In the genomic region with DNA sequence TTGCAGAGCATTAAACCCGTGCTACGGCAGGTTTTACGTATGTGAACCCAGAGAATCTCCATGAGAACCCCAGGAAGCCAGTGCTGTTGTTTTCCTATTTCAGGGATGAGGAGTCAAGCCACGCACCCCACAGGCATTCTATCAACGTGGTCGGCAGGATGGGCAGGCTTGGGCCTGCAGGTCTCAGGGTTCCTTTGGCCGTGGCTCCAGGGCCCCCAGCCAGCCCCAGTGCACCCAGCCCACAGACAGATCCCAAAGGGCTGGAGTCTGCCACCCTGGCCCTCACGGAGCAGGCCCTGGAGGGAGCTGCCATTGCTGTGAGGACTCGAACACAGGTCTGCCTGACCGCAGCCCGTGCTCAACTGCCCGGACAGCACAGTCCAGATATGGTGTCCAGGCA, we compare ENCODE assay signal across 2 cellular contexts.
TF ChIP-seq lines count a peak whose summit lies in the region.

No MANE protein-coding gene starts in this region.

TF ChIP-seq in H1, 55 proteins besides CTCF, POLR2A, EP300 and RAD21 (continued from another document):
- TF ChIP-seq TEAD4 (IDR thresholded peaks at IDR 0.05; ENCODE audit: low read depth, low read length) (no peak), RNF2 (IDR thresholded peaks at IDR 0.05; ENCODE audit: borderline replicate concordance, low read depth, low read length, missing control alignments, poor library complexity, severe bottlenecking) (no peak), TAF1 (IDR thresholded peaks at IDR 0.05; ENCODE audit: low read depth, low read length) (no peak), SRF (IDR thresholded peaks at IDR 0.05; ENCODE audit: low read depth, low read length) (no peak), MAFK (IDR thresholded peaks at IDR 0.05; ENCODE audit: low read depth, low read length) (no peak), ZNF274 (IDR thresholded peaks at IDR 0.05; ENCODE audit: borderline replicate concordance, extremely low read depth, low read length) (no peak), RFX5 (IDR thresholded peaks at IDR 0.05; ENCODE audit: borderline replicate concordance, low read depth, low read length) (no peak), YY1 (IDR thresholded peaks at IDR 0.05; ENCODE audit: low read depth, low read length) (no peak)

TF ChIP-seq in GM12891, 5 proteins besides CTCF, POLR2A, EP300 and RAD21:
- no peak for TF ChIP-seq SPI1 (IDR thresholded peaks at IDR 0.05; ENCODE audit: low read depth, low read length)
- TF ChIP-seq POLR2AphosphoS5 (IDR thresholded peaks at IDR 0.05; ENCODE audit: low read depth, low read length) = no peak
- no peak for TF ChIP-seq TAF1 (IDR thresholded peaks at IDR 0.05; ENCODE audit: low read depth, low read length)
- TF ChIP-seq PAX5 (IDR thresholded peaks at IDR 0.05; ENCODE audit: insufficient read depth, low read length, severe bottlenecking) = no peak
- no peak for TF ChIP-seq POU2F2 (IDR thresholded peaks at IDR 0.05; ENCODE audit: low read depth, low read length)
